ENCODE assay signal across 9 cellular contexts in the genomic region with DNA sequence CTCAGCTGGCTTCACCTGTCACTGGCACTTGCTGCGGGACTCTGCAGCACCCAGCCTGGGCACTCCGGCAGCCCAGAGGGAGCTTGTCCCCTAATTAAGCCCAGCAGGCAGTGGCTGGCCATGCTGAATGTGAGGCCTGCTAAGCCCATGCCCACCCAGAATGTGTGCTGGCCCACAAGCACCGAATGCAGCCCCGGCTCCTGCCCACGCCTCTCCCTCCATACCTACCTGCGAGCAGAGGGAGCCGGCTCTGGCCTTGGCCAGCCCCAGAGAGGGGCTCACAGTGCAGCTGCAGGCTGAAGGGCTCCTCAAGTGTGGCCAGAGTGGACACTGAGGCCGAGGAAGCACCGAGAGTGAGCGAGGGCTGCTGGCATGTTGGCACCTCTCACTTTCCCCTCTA.
"Had no signal": no experiment of that assay in that cellular context is flagged by ENCODE, and none has a peak within 500 bp of the region (broad histone marks: within the 10 kb centered on the region; RNA-seq: fewer than 3 reads in every experiment).

No MANE protein-coding gene starts in this region.

- H3K4me3 ChIP-seq: GM23248, HAP-1 had no signal

- H3K27ac ChIP-seq: GM23248, HL-60 had no signal

- H3K36me3 ChIP-seq: HAP-1 had no signal

- H3K27ac Mint-ChIP-seq: HFFc6, IgD-negative memory B cell had no signal

- H3K9me3 ChIP-seq: HAP-1 had no signal

- H3K9ac ChIP-seq: GM23248 had no signal

- DNase-seq: GM23248, GOT3, H7, HFFc6 had no signal

- H3K4me3 Mint-ChIP-seq: HFFc6 had no signal

- H3K4me1 ChIP-seq: HAP-1 had no signal

- ATAC-seq: HCT116, HepG2 had no signal

- H3K27me3 Mint-ChIP-seq: IgD-negative memory B cell had no signal

- H3K9me3 Mint-ChIP-seq: IgD-negative memory B cell had no signal

- H2AFZ ChIP-seq: GM23248 had no signal
